8 cellular contexts compared by ENCODE assay signal in genomic region chr1:239386453-239387303, GRCh38. TPM values are rescaled to one million over a fixed set of nuclear protein-coding genes. Genes with fewer than 3 reads are reported as not detected.
DNase-seq lines count a peak whose midpoint lies in the region; ATAC-seq, FAIRE-seq and TF ChIP-seq lines count a peak whose summit lies in the region.

Gene CHRM3 (plus strand): TSS chr1:239386568. CDS start chr1:239907452, 520,884 bp downstream.

- no peak within 1 kb of the TSS for H3K27ac Mint-ChIP-seq in T-cell
- no peak within 1 kb of the TSS for H3K27ac Mint-ChIP-seq in naive thymus-derived CD4-positive, alpha-beta T cell

- WGBS in liver, result 2% methylated on average over 82 of the region's 82 CpGs
- 50% methylated on average over 62 of the region's 82 CpGs for WGBS in HepG2 (ENCODE audit: low lambda C conversion rate)
- WGBS in urinary bladder, result under 1% methylated on average over 82 of the region's 82 CpGs

- ATAC-seq in HepG2, result no peak
- ATAC-seq in T-cell (replicated peaks in 1 of 4), result no peak
- ATAC-seq in naive thymus-derived CD4-positive, alpha-beta T cell, result peak; percentile 44
- no peak for ATAC-seq in HG02623 (IDR thresholded peaks at IDR 0.05; ENCODE audit: unreplicated experiment)
- ATAC-seq in HG02884 (IDR thresholded peaks at IDR 0.05; ENCODE audit: unreplicated experiment), result no peak

- H3K9me3 ChIP-seq in liver (ENCODE audit: control insufficient read depth in 4 of 4, low read length in 3 of 4), result no peaks in the 10 kb centered on the region
- H3K9me3 ChIP-seq in HepG2 (ENCODE audit: low read length), result peaks cover 7% of the 10 kb centered on the region; the same call in 1 of the 2 replicates
- no peaks in the 10 kb centered on the region for H3K9me3 ChIP-seq in naive thymus-derived CD4-positive, alpha-beta T cell (ENCODE audit: control insufficient read depth in 2 of 3, low read length in 3 of 3)

- H3K27me3 ChIP-seq in liver (ENCODE audit: control insufficient read depth in 4 of 4, insufficient read depth in 4 of 4, low read length in 3 of 4) (peaks cover 2 to 17% (median 9%) of the 10 kb centered on the region in 4 donors), HepG2 (ENCODE audit: control insufficient read depth in 1 of 2, insufficient read depth in 2 of 2, low read length in 2 of 2) (no peaks in the 10 kb centered on the region)
- peaks cover 3 to 16% of the 10 kb centered on the region in 2 donors for H3K27me3 ChIP-seq in naive thymus-derived CD4-positive, alpha-beta T cell (ENCODE audit: control insufficient read depth in 2 of 2, insufficient read depth in 2 of 2, low read length in 2 of 2)

- CTCF ChIA-PET in HepG2 (lab: Yijun Ruan, JAX; ENCODE audit: low intra/inter-chr PET ratio, low total read pairs), result no interaction called here
- CTCF ChIA-PET in T-cell (lab: Charles Lee), result no interaction called here
- CTCF ChIA-PET in naive thymus-derived CD4-positive, alpha-beta T cell (lab: Charles Lee), result no interaction called here

- no TSS peak for BruUV-seq in HepG2 (replicated peaks; lab: Mats Ljungman, UMichigan)

- H3K9ac ChIP-seq in liver (ENCODE audit: low read depth in 1 of 2, low read length in 2 of 2) (no peak within 1 kb of the TSS), HepG2 (ENCODE audit: insufficient read depth, low read depth, low read length) (no peak within 1 kb of the TSS)

- TF ChIP-seq EP300 in HepG2 (IDR thresholded peaks at IDR 0.05; ENCODE audit: low read depth in 2 of 2, low read length in 2 of 2) (no peak), HepG2 (CRISPR knock-in tag; IDR thresholded peaks at IDR 0.05; ENCODE audit: borderline replicate concordance) (no peak)

- H3K4me3 ChIP-seq in liver (ENCODE audit: low read depth in 1 of 3, low read length in 3 of 3) (peak within 1 kb of the TSS; percentile 39 to 69 (median 63)), HepG2 (replicated peaks in 1 of 3; ENCODE audit: insufficient read depth in 1 of 3, low read depth in 2 of 3, low read length in 3 of 3) (no peak within 1 kb of the TSS), urinary bladder (ENCODE audit: low read depth, low read length) (peak within 1 kb of the TSS; percentile 36)
- H3K4me3 ChIP-seq in naive thymus-derived CD4-positive, alpha-beta T cell (ENCODE audit: low read length), result peak within 1 kb of the TSS; percentile 20

- H3K27me3 Mint-ChIP-seq in T-cell, result peaks cover 56 to 76% of the 10 kb centered on the region in 2 donors
- peaks cover 63 to 88% (median 75%) of the 10 kb centered on the region in 5 donors for H3K27me3 Mint-ChIP-seq in naive thymus-derived CD4-positive, alpha-beta T cell

- H3K4me3 Mint-ChIP-seq in T-cell, result peak within 1 kb of the TSS; percentile 66 to 87 (median 73)
- peak within 1 kb of the TSS; percentile 68 to 96 (median 85) for H3K4me3 Mint-ChIP-seq in naive thymus-derived CD4-positive, alpha-beta T cell

- H3K4me2 ChIP-seq in HepG2 (ENCODE audit: low read depth, low read length), result no peak within 1 kb of the TSS

- intact Hi-C loops in HepG2 (cut with micrococcal nuclease; ENCODE audit: unreplicated experiment), result no loop called here
- intact Hi-C loops in naive thymus-derived CD4-positive, alpha-beta T cell (cut with micrococcal nuclease), result no loop called here

- H2AFZ ChIP-seq in HepG2 (ENCODE audit: low read length), result no peak within 1 kb of the TSS

- no peaks in the 10 kb centered on the region for H3K79me2 ChIP-seq in HepG2 (ENCODE audit: insufficient read depth, low read length)

- H3K4me1 ChIP-seq in liver (ENCODE audit: control insufficient read depth in 4 of 4, insufficient read depth in 4 of 4, low read length in 3 of 4) (peaks cover 0 to 24% (median 22%) of the 10 kb centered on the region in 4 donors), HepG2 (ENCODE audit: insufficient read depth, low read length) (no peaks in the 10 kb centered on the region), urinary bladder (ENCODE audit: insufficient read depth) (no peaks in the 10 kb centered on the region)
- H3K4me1 ChIP-seq in naive thymus-derived CD4-positive, alpha-beta T cell (ENCODE audit: control insufficient read depth in 2 of 2, insufficient read depth in 2 of 2, low read length in 2 of 2), result no peaks in the 10 kb centered on the region

- in situ Hi-C loops in HepG2 (cut with HindIII; ENCODE audit: extremely low pct_ligation_motif_present, low pct_unique_long_range_greater_than_20kb), result no loop called here

- TF ChIP-seq CTCF in liver (IDR thresholded peaks at IDR 0.05; ENCODE audit: low read depth, low read length, missing input control), result no peak
- TF ChIP-seq CTCF in HepG2 (CRISPR knock-in tag; IDR thresholded peaks at IDR 0.05), result no peak

- POLR2A ChIA-PET in HepG2 (lab: Yijun Ruan, JAX) (no interaction called here), T-cell (lab: Charles Lee) (no interaction called here)
- POLR2A ChIA-PET in naive thymus-derived CD4-positive, alpha-beta T cell (lab: Charles Lee), result no interaction called here

- no peaks in the 10 kb centered on the region for H3K36me3 ChIP-seq in liver (ENCODE audit: control insufficient read depth in 4 of 4, insufficient read depth in 3 of 4, low read depth in 1 of 4, low read length in 3 of 4)
- no peaks in the 10 kb centered on the region for H3K36me3 ChIP-seq in HepG2 (replicated peaks in 1 of 2; ENCODE audit: control insufficient read depth in 1 of 2, insufficient read depth in 2 of 2, low read length in 2 of 2)
- H3K36me3 ChIP-seq in naive thymus-derived CD4-positive, alpha-beta T cell (ENCODE audit: control insufficient read depth in 2 of 3, insufficient read depth in 3 of 3, low read length in 3 of 3), result no peaks in the 10 kb centered on the region
- H3K36me3 ChIP-seq in urinary bladder (ENCODE audit: insufficient read depth), result no peaks in the 10 kb centered on the region

- H4K20me1 ChIP-seq in HepG2 (ENCODE audit: insufficient read depth, low read length), result no peaks in the 10 kb centered on the region

- peaks cover 18 to 23% (median 22%) of the 10 kb centered on the region in 3 donors for H3K4me1 Mint-ChIP-seq in T-cell
- H3K4me1 Mint-ChIP-seq in naive thymus-derived CD4-positive, alpha-beta T cell, result peaks cover 16 to 33% (median 25%) of the 10 kb centered on the region in 7 donors

- no peaks in the 10 kb centered on the region for H3K9me3 Mint-ChIP-seq in T-cell
- H3K9me3 Mint-ChIP-seq in naive thymus-derived CD4-positive, alpha-beta T cell, result peaks cover 0 to 4% (median 0%) of the 10 kb centered on the region in 11 donors

- TF ChIP-seq RAD21 in liver (IDR thresholded peaks at IDR 0.05) (peak; percentile 10 to 28), HepG2 (CRISPR knock-in tag; IDR thresholded peaks at IDR 0.05) (no peak)

- DNase-seq in HepG2 (ENCODE audit: low spot score) (no peak), T-cell (no peak), epithelial cell of prostate (ENCODE audit: low read depth, low spot score) (peak; percentile 27)
- peak in 2 of 9 donors; percentile 6 to 21 for DNase-seq in naive thymus-derived CD4-positive, alpha-beta T cell

- H3K36me3 Mint-ChIP-seq in T-cell, result no peaks in the 10 kb centered on the region
- H3K36me3 Mint-ChIP-seq in naive thymus-derived CD4-positive, alpha-beta T cell, result peaks cover 0 to 5% (median 0%) of the 10 kb centered on the region in 5 donors

- H3K27ac ChIP-seq in liver (ENCODE audit: low read depth in 1 of 2, low read length in 2 of 2) (peak within 1 kb of the TSS in 1 of 2 donors; percentile 50), HepG2 (ENCODE audit: extremely low read length, insufficient read depth, low read length) (no peak within 1 kb of the TSS), epithelial cell of prostate (no peak within 1 kb of the TSS), urinary bladder (ENCODE audit: low read depth) (no peak within 1 kb of the TSS)
- no peak within 1 kb of the TSS for H3K27ac ChIP-seq in naive thymus-derived CD4-positive, alpha-beta T cell (ENCODE audit: low read depth, low read length)

- TF ChIP-seq POLR2A in HepG2 (IDR thresholded peaks at IDR 0.05; ENCODE audit: insufficient read depth in 1 of 2, low read depth in 2 of 2, low read length in 2 of 2), result no peak

- no peak for FAIRE-seq in HepG2 (lab: Jason Lieb, UNC)

TF ChIP-seq in liver, 16 proteins besides CTCF, POLR2A, EP300 and RAD21 (continues in another document):
- no peak for TF ChIP-seq MAX (IDR thresholded peaks at IDR 0.05)

TF ChIP-seq in HepG2, 621 proteins besides CTCF, POLR2A, EP300 and RAD21 (continues in another document):
- TF ChIP-seq ETV6 (CRISPR knock-in tag; conservative IDR thresholded peaks at IDR 0.05) (no peak), ZFP62 (CRISPR knock-in tag; IDR thresholded peaks at IDR 0.05) (no peak), ZNF263 (CRISPR knock-in tag; IDR thresholded peaks at IDR 0.05) (no peak), JDP2 (CRISPR knock-in tag; IDR thresholded peaks at IDR 0.05; ENCODE audit: borderline replicate concordance) (no peak)

RNA-seq across cellular contexts. Expression of gene CHRM3, which starts in this region (rescaled TPM):
- 1 to 10 TPM in 1 of 2 donors, under 1 TPM in 1; 0.09 to 2.3 TPM for total RNA-seq in liver
- 1 to 10 TPM in 1 of 2 donors, under 1 TPM in 1; 0.31 to 1.2 TPM for polyA plus RNA-seq in liver
- not detected in 2 replicates for total RNA-seq in HepG2 (2016; rRNA removed; fragmentation: Illumina TruSeq; extraction: Trizol)
- not detected in 2 replicates for total RNA-seq in HepG2 (2016; cell fraction: cytosol; rRNA removed; fragmentation: Illumina TruSeq; extraction: Trizol; ENCODE audit: low read depth)
- total RNA-seq in HepG2 (2016; cell fraction: insoluble cytoplasmic fraction; rRNA removed; fragmentation: Illumina TruSeq; extraction: Trizol), result not detected in 2 replicates
- total RNA-seq in HepG2 (2016; cell fraction: membrane; rRNA removed; fragmentation: Illumina TruSeq; extraction: Trizol), result not detected in 2 replicates
- total RNA-seq in HepG2 (2016; cell fraction: nucleus; rRNA removed; fragmentation: Illumina TruSeq; extraction: Trizol), result 0.06 TPM in 1 of 2 replicates, not detected in the other
- not detected in 2 replicates for polyA plus RNA-seq in HepG2 (2011; rRNA removed)
- polyA plus RNA-seq in HepG2 (2011; cell fraction: cytosol; rRNA removed), result not detected in 2 replicates
- not detected in 2 replicates for polyA plus RNA-seq in HepG2 (2011; cell fraction: nucleus; rRNA removed)
- polyA plus RNA-seq in HepG2 (2012), result not detected in 2 replicates
- polyA plus RNA-seq in HepG2 (2016; cell fraction: cytosol; fragmentation: Illumina TruSeq; extraction: Trizol; ENCODE audit: low read depth), result not detected in 2 replicates
- not detected in 2 replicates for polyA plus RNA-seq in HepG2 (2016; cell fraction: insoluble cytoplasmic fraction; fragmentation: Illumina TruSeq; extraction: Trizol; ENCODE audit: low read depth)
- not detected in 2 replicates for polyA plus RNA-seq in HepG2 (2016; cell fraction: membrane; fragmentation: Illumina TruSeq; extraction: Trizol; ENCODE audit: low read depth)
- polyA plus RNA-seq in HepG2 (2016; cell fraction: nucleus; fragmentation: Illumina TruSeq; extraction: Trizol; ENCODE audit: insufficient read depth, low read depth), result not detected in 2 replicates
- polyA minus RNA-seq in HepG2 (2011; rRNA and poly(A)+ RNA removed; ENCODE audit: low replicate concordance), result 0.12 and 0.91 TPM in 2 replicates
- polyA minus RNA-seq in HepG2 (2011; cell fraction: cytosol; rRNA and poly(A)+ RNA removed), result not detected in 2 replicates
- polyA minus RNA-seq in HepG2 (2011; cell fraction: nucleus; rRNA and poly(A)+ RNA removed), result 0.12 and 0.26 TPM in 2 replicates
- 1 to 10 TPM in 1 of 5 donors, under 1 TPM in 4; 0.03 to 1.3 (median 0.23) TPM for total RNA-seq in T-cell
- under 1 TPM in 4 of 5 experiments, not detected in 1; 0.16 to 0.88 (median 0.20) TPM for total RNA-seq in naive thymus-derived CD4-positive, alpha-beta T cell
- under 1 TPM; 0.67 to 0.95 TPM for polyA plus RNA-seq in naive thymus-derived CD4-positive, alpha-beta T cell
- 58.5 TPM for total RNA-seq in urinary bladder
- 29.8 TPM for polyA plus RNA-seq in urinary bladder

Comparison
In these comparisons a context has a peak if more than half of its experiments do, and no peak if none do; other contexts are left out.
1. RNA of gene CHRM3 (total RNA-seq): 58.5 TPM in urinary bladder (single experiment); 0.09 to 2.3 TPM in liver, 0.03 to 1.3 TPM in T-cell, 0.16 to 0.88 TPM in naive thymus-derived CD4-positive, alpha-beta T cell and 0.06 TPM in HepG2; every median in the first group is over 10 times any median in the second.
2. RNA of gene CHRM3 (polyA plus RNA-seq): 29.8 TPM in urinary bladder (single experiment); 0.31 to 1.2 TPM in liver, 0.67 to 0.95 TPM in naive thymus-derived CD4-positive, alpha-beta T cell and not detected in HepG2; every median in the first group is over 10 times any median in the second.
3. H3K4me3 ChIP-seq: peak in liver (3 of 3) and urinary bladder (single experiment); none in HepG2 (0 of 3).
4. Peak in ATAC-seq and H3K4me3 ChIP-seq in naive thymus-derived CD4-positive, alpha-beta T cell; RNA of the gene not detected or under 1 TPM.